In the genomic region with DNA sequence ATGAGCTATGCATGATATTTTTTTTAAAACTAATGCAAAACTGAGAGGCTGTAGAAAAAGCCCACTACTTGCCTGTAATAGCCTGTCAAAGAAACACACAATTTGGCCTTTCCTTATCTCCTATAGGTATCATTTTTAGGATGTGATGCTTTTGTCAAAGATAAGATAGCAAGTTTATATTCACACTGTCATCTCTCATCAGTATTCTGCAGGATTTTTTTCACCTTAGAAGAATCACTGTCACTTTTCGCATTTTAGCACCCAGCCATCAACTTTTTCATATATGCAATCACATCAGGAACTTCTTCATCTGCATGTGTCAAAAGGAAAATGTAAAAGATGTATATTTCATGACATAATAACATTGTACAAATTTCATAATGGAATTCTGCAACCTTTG, we compare ENCODE assay signal across 23 cellular contexts.
"Had no signal": no experiment of that assay in that cellular context is flagged by ENCODE, and none has a peak within 500 bp of the region (broad histone marks: within the 10 kb centered on the region; RNA-seq: fewer than 3 reads in every experiment).

No MANE protein-coding gene starts in this region.

- H3K27me3 ChIP-seq: colonic mucosa, dorsolateral prefrontal cortex, esophagus muscularis mucosa, esophagus squamous epithelium, foreskin keratinocyte, gastrocnemius medialis, gastroesophageal sphincter, heart left ventricle, heart right ventricle had no signal

- H3K4me3 ChIP-seq: colonic mucosa, coronary artery, dorsolateral prefrontal cortex, esophagus muscularis mucosa, esophagus squamous epithelium, gastrocnemius medialis, gastroesophageal sphincter, heart left ventricle, heart right ventricle had no signal

- DNase-seq: colonic mucosa; cortex of kidney; dermis blood vessel endothelial cell; dorsolateral prefrontal cortex; effector CD4-positive, alpha-beta T cell; effector CD8-positive, alpha-beta T cell; effector memory CD4-positive, alpha-beta T cell; effector memory CD8-positive, alpha-beta T cell; endodermal cell; erythroblast; esophagus squamous epithelium; foreskin fibroblast; foreskin melanocyte; gastrocnemius medialis; glutamatergic neuron; head of caudate nucleus; heart left ventricle; heart right ventricle had no signal

- H3K27ac ChIP-seq: colonic mucosa, coronary artery, dorsolateral prefrontal cortex, epithelial cell of prostate, esophagus muscularis mucosa, esophagus squamous epithelium, foreskin keratinocyte, gastrocnemius medialis, gastroesophageal sphincter, heart left ventricle, heart right ventricle had no signal

- H3K36me3 ChIP-seq: colonic mucosa, esophagus muscularis mucosa, esophagus squamous epithelium, gastrocnemius medialis, gastroesophageal sphincter, heart left ventricle, heart right ventricle had no signal

- H3K9me3 ChIP-seq: colonic mucosa, esophagus muscularis mucosa, esophagus squamous epithelium, gastrocnemius medialis had no signal
